1 cellular context compared by ENCODE assay signal in the genomic region with DNA sequence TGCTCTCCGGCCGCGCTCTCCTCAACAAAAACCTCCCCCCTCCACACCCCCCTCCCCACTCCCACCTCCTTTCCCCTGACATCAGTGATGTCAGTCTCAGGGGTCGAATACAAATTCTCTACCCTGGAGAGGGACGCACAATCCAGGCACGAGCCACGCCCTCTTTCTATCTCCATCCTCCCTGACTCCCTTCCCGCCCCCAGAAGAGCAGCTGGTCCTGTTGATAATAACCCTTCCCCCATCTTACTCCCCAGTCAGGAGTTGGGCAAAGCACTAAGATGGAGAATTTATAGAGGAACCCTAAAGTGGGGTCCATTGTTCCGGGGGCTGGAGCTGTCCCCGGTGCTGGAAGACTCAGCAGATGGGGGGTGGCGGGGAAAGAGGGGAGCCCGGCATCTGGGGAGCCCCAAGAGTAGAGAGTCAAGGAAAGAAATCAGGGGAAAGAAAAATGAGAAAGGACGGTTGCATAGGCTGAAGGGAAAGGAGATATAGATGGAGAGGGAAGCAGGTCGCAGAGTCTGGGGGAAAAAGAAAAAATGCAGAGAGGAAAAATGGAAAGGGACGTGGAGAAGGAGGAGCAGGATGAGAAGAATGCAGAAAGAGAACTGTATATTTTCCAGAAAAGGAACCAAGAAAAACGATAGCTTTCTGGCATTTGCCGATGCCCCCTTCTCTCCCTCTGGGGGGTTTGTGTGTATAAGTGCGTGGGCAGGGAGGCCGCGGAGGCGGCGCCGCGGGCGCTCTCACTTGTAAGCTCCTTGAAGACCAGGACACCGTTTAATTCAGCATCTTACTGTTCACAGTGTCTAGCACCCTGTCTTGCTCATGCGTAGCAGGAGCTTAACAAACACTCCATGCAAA.
TF ChIP-seq lines count a peak whose summit lies in the region.

A gene (minus strand): TSS at position 33 of the 861 bp plus-strand sequence. CDS start 783 bp downstream, outside the sequence.

TF ChIP-seq in H1, 55 proteins besides CTCF, POLR2A, EP300 and RAD21:
- TF ChIP-seq ASH2L (IDR thresholded peaks at IDR 0.05; ENCODE audit: low read length), result peak; percentile 31
- no peak for TF ChIP-seq RNF2 (IDR thresholded peaks at IDR 0.05; ENCODE audit: borderline replicate concordance, low read depth, low read length, missing control alignments, poor library complexity, severe bottlenecking)
- TF ChIP-seq TAF7 (optimal IDR thresholded peaks at IDR 0.05; ENCODE audit: borderline replicate concordance, low read depth, low read length), result peak; percentile 60
- peak; percentile 89 to 92 for TF ChIP-seq SIN3A (conservative IDR thresholded peaks at IDR 0.05 in 1 of 2, IDR thresholded peaks at IDR 0.05 in 1 of 2; ENCODE audit: low read depth in 1 of 2, low read length in 2 of 2)
- TF ChIP-seq CBX8 (IDR thresholded peaks at IDR 0.05; ENCODE audit: borderline replicate concordance, low read depth, low read length), result no peak
- TF ChIP-seq SAP30 (IDR thresholded peaks at IDR 0.05; ENCODE audit: insufficient read depth, insufficient replicate concordance, low read length), result peak; percentile 82
- no peak for TF ChIP-seq TBP (IDR thresholded peaks at IDR 0.05; ENCODE audit: low read depth, low read length)
- TF ChIP-seq HDAC2 (IDR thresholded peaks at IDR 0.05; ENCODE audit: borderline replicate concordance in 1 of 2, low read depth in 2 of 2, low read length in 2 of 2), result peak in 1 of 2 experiments; percentile 60; a peak in 1 of 4 replicates
- TF ChIP-seq NANOG (IDR thresholded peaks at IDR 0.05; ENCODE audit: insufficient read depth, low read depth, low read length, poor library complexity, severe bottlenecking), result no peak
- TF ChIP-seq, protein P1, sequence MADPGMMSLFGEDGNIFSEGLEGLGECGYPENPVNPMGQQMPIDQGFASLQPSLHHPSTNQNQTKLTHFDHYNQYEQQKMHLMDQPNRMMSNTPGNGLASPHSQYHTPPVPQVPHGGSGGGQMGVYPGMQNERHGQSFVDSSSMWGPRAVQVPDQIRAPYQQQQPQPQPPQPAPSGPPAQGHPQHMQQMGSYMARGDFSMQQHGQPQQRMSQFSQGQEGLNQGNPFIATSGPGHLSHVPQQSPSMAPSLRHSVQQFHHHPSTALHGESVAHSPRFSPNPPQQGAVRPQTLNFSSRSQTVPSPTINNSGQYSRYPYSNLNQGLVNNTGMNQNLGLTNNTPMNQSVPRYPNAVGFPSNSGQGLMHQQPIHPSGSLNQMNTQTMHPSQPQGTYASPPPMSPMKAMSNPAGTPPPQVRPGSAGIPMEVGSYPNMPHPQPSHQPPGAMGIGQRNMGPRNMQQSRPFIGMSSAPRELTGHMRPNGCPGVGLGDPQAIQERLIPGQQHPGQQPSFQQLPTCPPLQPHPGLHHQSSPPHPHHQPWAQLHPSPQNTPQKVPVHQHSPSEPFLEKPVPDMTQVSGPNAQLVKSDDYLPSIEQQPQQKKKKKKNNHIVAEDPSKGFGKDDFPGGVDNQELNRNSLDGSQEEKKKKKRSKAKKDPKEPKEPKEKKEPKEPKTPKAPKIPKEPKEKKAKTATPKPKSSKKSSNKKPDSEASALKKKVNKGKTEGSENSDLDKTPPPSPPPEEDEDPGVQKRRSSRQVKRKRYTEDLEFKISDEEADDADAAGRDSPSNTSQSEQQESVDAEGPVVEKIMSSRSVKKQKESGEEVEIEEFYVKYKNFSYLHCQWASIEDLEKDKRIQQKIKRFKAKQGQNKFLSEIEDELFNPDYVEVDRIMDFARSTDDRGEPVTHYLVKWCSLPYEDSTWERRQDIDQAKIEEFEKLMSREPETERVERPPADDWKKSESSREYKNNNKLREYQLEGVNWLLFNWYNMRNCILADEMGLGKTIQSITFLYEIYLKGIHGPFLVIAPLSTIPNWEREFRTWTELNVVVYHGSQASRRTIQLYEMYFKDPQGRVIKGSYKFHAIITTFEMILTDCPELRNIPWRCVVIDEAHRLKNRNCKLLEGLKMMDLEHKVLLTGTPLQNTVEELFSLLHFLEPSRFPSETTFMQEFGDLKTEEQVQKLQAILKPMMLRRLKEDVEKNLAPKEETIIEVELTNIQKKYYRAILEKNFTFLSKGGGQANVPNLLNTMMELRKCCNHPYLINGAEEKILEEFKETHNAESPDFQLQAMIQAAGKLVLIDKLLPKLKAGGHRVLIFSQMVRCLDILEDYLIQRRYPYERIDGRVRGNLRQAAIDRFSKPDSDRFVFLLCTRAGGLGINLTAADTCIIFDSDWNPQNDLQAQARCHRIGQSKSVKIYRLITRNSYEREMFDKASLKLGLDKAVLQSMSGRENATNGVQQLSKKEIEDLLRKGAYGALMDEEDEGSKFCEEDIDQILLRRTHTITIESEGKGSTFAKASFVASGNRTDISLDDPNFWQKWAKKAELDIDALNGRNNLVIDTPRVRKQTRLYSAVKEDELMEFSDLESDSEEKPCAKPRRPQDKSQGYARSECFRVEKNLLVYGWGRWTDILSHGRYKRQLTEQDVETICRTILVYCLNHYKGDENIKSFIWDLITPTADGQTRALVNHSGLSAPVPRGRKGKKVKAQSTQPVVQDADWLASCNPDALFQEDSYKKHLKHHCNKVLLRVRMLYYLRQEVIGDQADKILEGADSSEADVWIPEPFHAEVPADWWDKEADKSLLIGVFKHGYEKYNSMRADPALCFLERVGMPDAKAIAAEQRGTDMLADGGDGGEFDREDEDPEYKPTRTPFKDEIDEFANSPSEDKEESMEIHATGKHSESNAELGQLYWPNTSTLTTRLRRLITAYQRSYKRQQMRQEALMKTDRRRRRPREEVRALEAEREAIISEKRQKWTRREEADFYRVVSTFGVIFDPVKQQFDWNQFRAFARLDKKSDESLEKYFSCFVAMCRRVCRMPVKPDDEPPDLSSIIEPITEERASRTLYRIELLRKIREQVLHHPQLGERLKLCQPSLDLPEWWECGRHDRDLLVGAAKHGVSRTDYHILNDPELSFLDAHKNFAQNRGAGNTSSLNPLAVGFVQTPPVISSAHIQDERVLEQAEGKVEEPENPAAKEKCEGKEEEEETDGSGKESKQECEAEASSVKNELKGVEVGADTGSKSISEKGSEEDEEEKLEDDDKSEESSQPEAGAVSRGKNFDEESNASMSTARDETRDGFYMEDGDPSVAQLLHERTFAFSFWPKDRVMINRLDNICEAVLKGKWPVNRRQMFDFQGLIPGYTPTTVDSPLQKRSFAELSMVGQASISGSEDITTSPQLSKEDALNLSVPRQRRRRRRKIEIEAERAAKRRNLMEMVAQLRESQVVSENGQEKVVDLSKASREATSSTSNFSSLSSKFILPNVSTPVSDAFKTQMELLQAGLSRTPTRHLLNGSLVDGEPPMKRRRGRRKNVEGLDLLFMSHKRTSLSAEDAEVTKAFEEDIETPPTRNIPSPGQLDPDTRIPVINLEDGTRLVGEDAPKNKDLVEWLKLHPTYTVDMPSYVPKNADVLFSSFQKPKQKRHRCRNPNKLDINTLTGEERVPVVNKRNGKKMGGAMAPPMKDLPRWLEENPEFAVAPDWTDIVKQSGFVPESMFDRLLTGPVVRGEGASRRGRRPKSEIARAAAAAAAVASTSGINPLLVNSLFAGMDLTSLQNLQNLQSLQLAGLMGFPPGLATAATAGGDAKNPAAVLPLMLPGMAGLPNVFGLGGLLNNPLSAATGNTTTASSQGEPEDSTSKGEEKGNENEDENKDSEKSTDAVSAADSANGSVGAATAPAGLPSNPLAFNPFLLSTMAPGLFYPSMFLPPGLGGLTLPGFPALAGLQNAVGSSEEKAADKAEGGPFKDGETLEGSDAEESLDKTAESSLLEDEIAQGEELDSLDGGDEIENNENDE (IDR thresholded peaks at IDR 0.05; ENCODE audit: insufficient replicate concordance, low read length), result no peak
- TF ChIP-seq JUND (IDR thresholded peaks at IDR 0.05; ENCODE audit: low read length), result peak; percentile 60; the same call in 1 of the 2 replicates
- TF ChIP-seq YY1 (IDR thresholded peaks at IDR 0.05; ENCODE audit: low read depth, low read length), result peak; percentile 86
- no peak for TF ChIP-seq SUZ12 (IDR thresholded peaks at IDR 0.05; ENCODE audit: low read length)
- TF ChIP-seq, protein P2, sequence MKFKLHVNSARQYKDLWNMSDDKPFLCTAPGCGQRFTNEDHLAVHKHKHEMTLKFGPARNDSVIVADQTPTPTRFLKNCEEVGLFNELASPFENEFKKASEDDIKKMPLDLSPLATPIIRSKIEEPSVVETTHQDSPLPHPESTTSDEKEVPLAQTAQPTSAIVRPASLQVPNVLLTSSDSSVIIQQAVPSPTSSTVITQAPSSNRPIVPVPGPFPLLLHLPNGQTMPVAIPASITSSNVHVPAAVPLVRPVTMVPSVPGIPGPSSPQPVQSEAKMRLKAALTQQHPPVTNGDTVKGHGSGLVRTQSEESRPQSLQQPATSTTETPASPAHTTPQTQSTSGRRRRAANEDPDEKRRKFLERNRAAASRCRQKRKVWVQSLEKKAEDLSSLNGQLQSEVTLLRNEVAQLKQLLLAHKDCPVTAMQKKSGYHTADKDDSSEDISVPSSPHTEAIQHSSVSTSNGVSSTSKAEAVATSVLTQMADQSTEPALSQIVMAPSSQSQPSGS (IDR thresholded peaks at IDR 0.05; ENCODE audit: low read length), result peak; percentile 93
- 0 out of 2 replicates have a peak, but pooled peaks have one; percentile 63 for TF ChIP-seq SP4 (IDR thresholded peaks at IDR 0.05; ENCODE audit: low read length)
- no peak for TF ChIP-seq CTBP2 (IDR thresholded peaks at IDR 0.05; ENCODE audit: borderline replicate concordance, insufficient read depth, insufficient read length, low read length)
- peak; percentile 76 for TF ChIP-seq EGR1 (IDR thresholded peaks at IDR 0.05; ENCODE audit: borderline replicate concordance, low read depth, low read length)
- no peak for TF ChIP-seq SP2 (IDR thresholded peaks at IDR 0.05; ENCODE audit: low read length)
- no peak for TF ChIP-seq EZH2 (IDR thresholded peaks at IDR 0.05; ENCODE audit: low read depth, low read length, severe bottlenecking)
- peak; percentile 70 for TF ChIP-seq SP1 (IDR thresholded peaks at IDR 0.05; ENCODE audit: low read depth, low read length)
